1 cellular context compared by ENCODE assay signal in the genomic region with DNA sequence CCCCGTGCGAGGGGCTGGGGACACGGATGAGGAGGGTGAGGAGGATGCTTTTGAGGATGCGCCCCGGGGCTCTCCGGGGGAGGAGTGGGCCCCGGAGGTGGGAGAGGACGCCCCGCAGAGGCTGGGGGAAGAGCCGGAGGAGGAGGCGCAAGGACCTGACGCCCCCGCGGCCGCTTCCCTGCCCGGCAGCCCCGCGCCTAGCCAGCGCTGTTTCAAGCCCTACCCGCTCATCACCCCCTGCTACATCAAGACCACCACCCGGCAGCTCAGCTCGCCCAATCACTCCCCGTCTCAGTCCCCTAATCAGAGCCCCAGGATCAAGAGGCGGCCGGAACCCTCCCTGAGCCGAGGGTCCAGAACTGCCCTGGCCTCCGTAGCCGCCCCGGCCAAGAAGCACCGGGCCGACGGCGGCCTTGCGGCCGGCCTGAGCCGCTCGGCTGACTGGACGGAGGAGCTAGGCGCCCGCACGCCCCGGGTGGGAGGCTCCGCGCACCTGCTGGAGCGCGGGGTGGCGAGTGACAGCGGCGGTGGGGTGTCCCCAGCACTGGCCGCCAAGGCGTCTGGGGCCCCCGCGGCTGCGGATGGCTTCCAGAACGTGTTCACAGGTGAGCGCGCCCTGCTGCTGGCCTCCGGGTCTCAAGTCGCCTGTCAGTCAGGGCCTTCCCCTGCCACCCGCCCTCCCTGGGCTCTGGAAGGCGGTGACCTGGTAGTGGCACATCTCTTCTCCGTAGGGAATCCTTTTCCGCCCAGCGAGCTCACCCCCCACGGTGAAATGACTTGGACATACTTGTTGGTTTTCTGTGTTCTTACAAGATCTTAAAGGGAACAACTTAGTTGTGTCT.
TF ChIP-seq lines count a peak whose summit lies in the region.

No MANE protein-coding gene starts in this region.

TF ChIP-seq in H1, 55 proteins besides CTCF, POLR2A, EP300 and RAD21 (continued from another document):
- TF ChIP-seq CHD7 (IDR thresholded peaks at IDR 0.05; ENCODE audit: insufficient replicate concordance, low read length) (no peak), CREB1 (IDR thresholded peaks at IDR 0.05) (no peak), RXRA (IDR thresholded peaks at IDR 0.05; ENCODE audit: insufficient read depth, low read depth, low read length) (no peak), SIRT6 (IDR thresholded peaks at IDR 0.05; ENCODE audit: low read length) (no peak), KDM4A (IDR thresholded peaks at IDR 0.05; ENCODE audit: low read depth, low read length, severe bottlenecking) (peak; percentile 51), TCF12 (IDR thresholded peaks at IDR 0.05; ENCODE audit: low read depth, low read length) (no peak), EZH2 (IDR thresholded peaks at IDR 0.05; ENCODE audit: low read depth, low read length, severe bottlenecking) (peak; percentile 70), CTBP2 (IDR thresholded peaks at IDR 0.05; ENCODE audit: borderline replicate concordance, insufficient read depth, insufficient read length, low read length) (peak; percentile 22)
